In genomic region chr21:46637952-46638746, GRCh38 we compare ENCODE assay signal across 11 cellular contexts. TPM values are rescaled to one million over a fixed set of nuclear protein-coding genes. Genes with fewer than 3 reads are reported as not detected.
DNase-seq lines count a peak whose midpoint lies in the region; ATAC-seq and TF ChIP-seq lines count a peak whose summit lies in the region.
"Had no signal": no experiment of that assay in that cellular context is flagged by ENCODE, and none has a peak within 500 bp of the region (broad histone marks: within the 10 kb centered on the region; RNA-seq: fewer than 3 reads in every experiment).

No MANE protein-coding gene starts in this region.

- no peak overlapping the region for H3K27ac ChIP-seq in CD4-positive, alpha-beta memory T cell (ENCODE audit: low read depth, low read length)
- H3K27ac ChIP-seq: VCaP had no signal

- intact Hi-C loops in CD4-positive, alpha-beta memory T cell (cut with micrococcal nuclease): no loop called here

- H3K9me3 Mint-ChIP-seq in CD4-positive, alpha-beta memory T cell: no peaks in the 10 kb centered on the region
- no peaks in the 10 kb centered on the region for H3K9me3 Mint-ChIP-seq in chondrocyte (ENCODE audit: low read depth)
- H3K9me3 Mint-ChIP-seq in nephron: no peaks in the 10 kb centered on the region

- peak overlapping the region; percentile 72 to 95 (median 76) for H3K4me3 Mint-ChIP-seq in CD4-positive, alpha-beta memory T cell
- H3K4me3 Mint-ChIP-seq in chondrocyte (ENCODE audit: unreplicated experiment) (peak overlapping the region; percentile 52), nephron (peak overlapping the region; percentile 61 to 98 (median 75))

- H3K36me3 ChIP-seq in CD4-positive, alpha-beta memory T cell (ENCODE audit: insufficient read depth, low read length): peaks cover 20% of the 10 kb centered on the region

- peaks cover 30 to 42% of the 10 kb centered on the region in 2 donors for H3K36me3 Mint-ChIP-seq in CD4-positive, alpha-beta memory T cell
- H3K36me3 Mint-ChIP-seq in chondrocyte (ENCODE audit: low read depth): peaks cover 12% of the 10 kb centered on the region
- peaks cover 43% of the 10 kb centered on the region for H3K36me3 Mint-ChIP-seq in nephron (ENCODE audit: low read depth)

- peak overlapping the region; percentile 14 to 38 for H3K4me3 ChIP-seq in CD4-positive, alpha-beta memory T cell (ENCODE audit: low read length in 2 of 2)

- CTCF ChIA-PET in CD4-positive, alpha-beta memory T cell (lab: Charles Lee; ENCODE audit: partially characterized antibody): interaction anchor here (0.8 to 3.9 kb wide), 4 partner anchors 79 to 109 kb away, joined by 3 to 19 read pairs (median 4); no protein-coding TSS in a partner anchor

- no peak for ATAC-seq in HG03196 (IDR thresholded peaks at IDR 0.05; ENCODE audit: unreplicated experiment)
- ATAC-seq in HG02852 (IDR thresholded peaks at IDR 0.05; ENCODE audit: unreplicated experiment): no peak

- DNase-seq in CD4-positive, alpha-beta memory T cell: no peak
- DNase-seq in OCI-M2 (lab: John Stamatoyannopoulos, UW; ENCODE audit: unreplicated experiment): peak; percentile 94
- no peak for DNase-seq in chondrocyte (ENCODE audit: low spot score)
- DNase-seq in cerebellar cortex (ENCODE audit: low spot score): no peak
- DNase-seq in NCI-H2227 (lab: John Stamatoyannopoulos, UW; ENCODE audit: unreplicated experiment): no peak
- DNase-seq: effector CD4-positive, alpha-beta T cell had no signal

- no peaks in the 10 kb centered on the region for H3K27me3 ChIP-seq in CD4-positive, alpha-beta memory T cell (ENCODE audit: insufficient read depth, low read length)

- H3K27me3 Mint-ChIP-seq in CD4-positive, alpha-beta memory T cell: no peaks in the 10 kb centered on the region
- H3K27me3 Mint-ChIP-seq in chondrocyte (ENCODE audit: low read depth): no peaks in the 10 kb centered on the region
- no peaks in the 10 kb centered on the region for H3K27me3 Mint-ChIP-seq in nephron (ENCODE audit: low read depth)

- POLR2A ChIA-PET in CD4-positive, alpha-beta memory T cell (lab: Charles Lee; ENCODE audit: partially characterized antibody): interaction anchor here (1.0 to 6.1 kb wide), 11 partner anchors 9 to 179 kb away, joined by 3 to 108 read pairs (median 20); partner anchors contain the start of gene DIP2A

- H3K9me3 ChIP-seq in CD4-positive, alpha-beta memory T cell (ENCODE audit: control insufficient read depth in 1 of 2, low read length in 2 of 2): no peaks in the 10 kb centered on the region

- TF ChIP-seq CTCF in chondrocyte (IDR thresholded peaks at IDR 0.05) (no peak), nephron (IDR thresholded peaks at IDR 0.05; ENCODE audit: unreplicated experiment in 3 of 3) (no peak)

- peaks cover 40 to 78% (median 64%) of the 10 kb centered on the region in 4 donors for H3K4me1 Mint-ChIP-seq in CD4-positive, alpha-beta memory T cell
- H3K4me1 Mint-ChIP-seq in chondrocyte (ENCODE audit: low read depth) (peaks cover 67% of the 10 kb centered on the region), nephron (peaks cover 44% of the 10 kb centered on the region)

- peaks cover 68% of the 10 kb centered on the region for H3K4me1 ChIP-seq in CD4-positive, alpha-beta memory T cell (ENCODE audit: insufficient read depth, low read length)

- H3K27ac Mint-ChIP-seq in CD4-positive, alpha-beta memory T cell: peak overlapping the region; percentile 47 to 90 (median 71)
- H3K27ac Mint-ChIP-seq in chondrocyte (ENCODE audit: unreplicated experiment) (peak overlapping the region; percentile 25), nephron (peak overlapping the region in 1 of 3 experiments; percentile 43)

RNA-seq across cellular contexts. Expression of gene PRMT2, which starts 2.7 kb away (rescaled TPM):
- 100 to 1,000 TPM; 175 to 177 TPM for total RNA-seq in CD4-positive, alpha-beta memory T cell
- polyA plus RNA-seq in CD4-positive, alpha-beta memory T cell: 100 to 1,000 TPM; 218 to 348 TPM
- 122 to 129 TPM (median 128 TPM) in 3 replicates for total RNA-seq in chondrocyte

RNA-seq across cellular contexts. Expression of gene S100B, which starts 33.3 kb away (rescaled TPM):
- total RNA-seq in CD4-positive, alpha-beta memory T cell: not detected
- polyA plus RNA-seq in CD4-positive, alpha-beta memory T cell: under 1 TPM; 0.54 to 0.73 TPM
- total RNA-seq in chondrocyte: 0.41 TPM in 1 of 3 replicates, not detected in the others
- total RNA-seq: myocyte had no signal
